9 cellular contexts compared by ENCODE assay signal in genomic region chr20:33442136-33443005, GRCh38. TPM values are rescaled to one million over a fixed set of nuclear protein-coding genes. Genes with fewer than 3 reads are reported as not detected.
A peak's percentile ranks its signal among the peaks of the same experiment; 100 is the strongest.
DNase-seq lines count a peak whose midpoint lies in the region; ATAC-seq and TF ChIP-seq lines count a peak whose summit lies in the region.
"Had no signal": no experiment of that assay in that cellular context is flagged by ENCODE, and none has a peak within 500 bp of the region (broad histone marks: within the 10 kb centered on the region; RNA-seq: fewer than 3 reads in every experiment).

No MANE protein-coding gene starts in this region.

- DNase-seq in stimulated activated naive CD8-positive, alpha-beta T cell treated with anti-CD3 and anti-CD28 coated beads, Interleukin-15, Interleukin-2, amounts not matched to agents 100 U/mL and 50 U/mL, for 24 hours, result no peak
- no peak for DNase-seq in MCF 10A (ENCODE audit: unreplicated experiment)
- DNase-seq: kidney glomerular epithelial cell had no signal

- no TSS peak for BruUV-seq in MCF 10A (replicated peaks; lab: Mats Ljungman, UMichigan)

- no peaks in the 10 kb centered on the region for H3K27me3 Mint-ChIP-seq in stimulated activated naive CD8-positive, alpha-beta T cell treated with anti-CD3 and anti-CD28 coated beads, Interleukin-15, Interleukin-2, amounts not matched to agents 100 ng/mL and 50 ng/mL, for 24 hours
- no peaks in the 10 kb centered on the region for H3K27me3 Mint-ChIP-seq in MCF 10A (ENCODE audit: insufficient read depth, unreplicated experiment)

- peaks cover 13% of the 10 kb centered on the region for H3K4me1 Mint-ChIP-seq in stimulated activated naive CD8-positive, alpha-beta T cell treated with anti-CD3 and anti-CD28 coated beads, Interleukin-15, Interleukin-2, amounts not matched to agents 100 ng/mL and 50 ng/mL, for 24 hours (ENCODE audit: low read depth)
- no peaks in the 10 kb centered on the region for H3K4me1 Mint-ChIP-seq in MCF 10A (ENCODE audit: insufficient read depth, unreplicated experiment)

- peak overlapping the region in 1 of 2 donors; percentile 55 for H3K9ac ChIP-seq in mucosa of rectum (ENCODE audit: low read depth in 1 of 2, low read length in 2 of 2)

- H3K9me3 Mint-ChIP-seq in stimulated activated naive CD8-positive, alpha-beta T cell treated with anti-CD3 and anti-CD28 coated beads, Interleukin-15, Interleukin-2, amounts not matched to agents 100 ng/mL and 50 ng/mL, for 24 hours, result no peaks in the 10 kb centered on the region
- no peaks in the 10 kb centered on the region for H3K9me3 Mint-ChIP-seq in MCF 10A (ENCODE audit: unreplicated experiment)

- H3K4me3 ChIP-seq in mucosa of rectum (ENCODE audit: low read length in 2 of 2), result peak overlapping the region; percentile 59 to 63

- H3K27ac Mint-ChIP-seq in stimulated activated naive CD8-positive, alpha-beta T cell treated with anti-CD3 and anti-CD28 coated beads, Interleukin-15, Interleukin-2, amounts not matched to agents 100 ng/mL and 50 ng/mL, for 24 hours, result no peak overlapping the region
- H3K27ac Mint-ChIP-seq in MCF 10A (ENCODE audit: low read depth, unreplicated experiment), result no peak overlapping the region

- TF ChIP-seq CTCF in MCF 10A (IDR thresholded peaks at IDR 0.05; ENCODE audit: unreplicated experiment), result no peak

- intact Hi-C loops in MCF 10A (cut with micrococcal nuclease), result no loop called here

- no peaks in the 10 kb centered on the region for H3K36me3 Mint-ChIP-seq in stimulated activated naive CD8-positive, alpha-beta T cell treated with anti-CD3 and anti-CD28 coated beads, Interleukin-15, Interleukin-2, amounts not matched to agents 100 ng/mL and 50 ng/mL, for 24 hours (ENCODE audit: low read depth)
- no peaks in the 10 kb centered on the region for H3K36me3 Mint-ChIP-seq in MCF 10A (ENCODE audit: insufficient read depth, unreplicated experiment)

- POLR2A ChIA-PET in MCF 10A (lab: Yijun Ruan, JAX), result interaction anchor here (0.7 to 1.3 kb wide), 2 partner anchors 369 to 637 kb away, joined by 3 to 7 read pairs; partner anchors contain the start of gene CHMP4B

- H3K4me3 Mint-ChIP-seq in stimulated activated naive CD8-positive, alpha-beta T cell treated with anti-CD3 and anti-CD28 coated beads, Interleukin-15, Interleukin-2, amounts not matched to agents 100 ng/mL and 50 ng/mL, for 24 hours, result peak overlapping the region; percentile 53
- H3K4me3 Mint-ChIP-seq in MCF 10A (ENCODE audit: unreplicated experiment), result peak overlapping the region; percentile 73

- H3K4me1 ChIP-seq in mucosa of rectum (ENCODE audit: control insufficient read depth in 2 of 2, insufficient read depth in 2 of 2, low read length in 2 of 2), result peaks cover 8% of the 10 kb centered on the region in 2 donors

- CTCF ChIA-PET in MCF 10A (lab: Yijun Ruan, JAX), result interaction anchor here (0.6 to 0.7 kb wide), 3 partner anchors 203 to 869 kb away, joined by 3 read pairs; no protein-coding TSS in a partner anchor

- H3K27ac ChIP-seq in mucosa of rectum (ENCODE audit: low read depth in 2 of 2, low read length in 2 of 2), result no peak overlapping the region

- H3K9me3 ChIP-seq in mucosa of rectum (ENCODE audit: control insufficient read depth in 2 of 2, low read length in 2 of 2), result no peaks in the 10 kb centered on the region

- H3K36me3 ChIP-seq in mucosa of rectum (ENCODE audit: control insufficient read depth in 2 of 2, insufficient read depth in 2 of 2, low read length in 2 of 2), result no peaks in the 10 kb centered on the region

- no peak for ATAC-seq in stimulated activated naive CD8-positive, alpha-beta T cell treated with anti-CD3 and anti-CD28 coated beads, Interleukin-15, Interleukin-2, amounts not matched to agents 100 U/mL and 50 U/mL, for 24 hours
- no peak for ATAC-seq in HG03439 (IDR thresholded peaks at IDR 0.05; ENCODE audit: unreplicated experiment)
- ATAC-seq in HG02642 (IDR thresholded peaks at IDR 0.05; ENCODE audit: poor library complexity, unreplicated experiment), result no peak
- ATAC-seq in GM18909 (IDR thresholded peaks at IDR 0.05; ENCODE audit: poor library complexity, unreplicated experiment), result no peak
- ATAC-seq in HG03442 (IDR thresholded peaks at IDR 0.05; ENCODE audit: unreplicated experiment), result no peak

- no peaks in the 10 kb centered on the region for H3K27me3 ChIP-seq in mucosa of rectum (ENCODE audit: control insufficient read depth in 2 of 2, insufficient read depth in 2 of 2, low read length in 2 of 2)

RNA-seq across cellular contexts. Expression of gene SNTA1, which starts 1.2 kb away (rescaled TPM):
- total RNA-seq in MCF 10A (2022), result 1.4 and 2.0 TPM in 2 replicates

RNA-seq across cellular contexts. Expression of gene CDK5RAP1, which starts 41.1 kb away (rescaled TPM):
- 41.0 and 45.0 TPM in 2 replicates for total RNA-seq in MCF 10A (2022)

RNA-seq across cellular contexts. Expression of gene CBFA2T2, which starts 47.5 kb away (rescaled TPM):
- 15.4 and 17.3 TPM in 2 replicates for total RNA-seq in MCF 10A (2022)
